28 cellular contexts compared by ENCODE assay signal in genomic region chr1:204106825-204107224, GRCh38. TPM values are rescaled to one million over a fixed set of nuclear protein-coding genes. Genes with fewer than 3 reads are reported as not detected.
"Had no signal": no experiment of that assay in that cellular context is flagged by ENCODE, and none has a peak within 500 bp of the region (broad histone marks: within the 10 kb centered on the region; RNA-seq: fewer than 3 reads in every experiment).

No MANE protein-coding gene starts in this region.

- H3K27ac Mint-ChIP-seq: nephron progenitor cell had no signal

- DNase-seq: cortex of kidney; dorsolateral prefrontal cortex; effector CD8-positive, alpha-beta T cell; gastrocnemius medialis; glutamatergic neuron; kidney; left cardiac atrium; left ventricle myocardium inferior; mesenchymal stem cell; midbrain; nephron progenitor cell; psoas muscle; retina; spleen; stimulated activated CD4-positive, alpha-beta T cell treated with anti-CD3 and anti-CD28 coated beads, Interleukin-15, amount 100 ng/mL, for 24 hours; stimulated activated CD4-positive, alpha-beta T cell treated with anti-CD3 and anti-CD28 coated beads, Interleukin-1b, Interleukin-23, amount 100 ng/mL, for 48 hours; stimulated activated CD4-positive, alpha-beta T cell treated with anti-CD3 and anti-CD28 coated beads, Interleukin-4, amount 100 ng/mL, for 4 hours; stimulated activated naive CD4-positive, alpha-beta T cell; stomach; substantia nigra; transverse colon had no signal

- FAIRE-seq: endometrium, kidney had no signal

- ATAC-seq: gastrocnemius medialis, left cardiac atrium, psoas muscle, sciatic nerve had no signal

- H3K9me3 Mint-ChIP-seq: nephron progenitor cell had no signal

- H3K4me3 ChIP-seq: dorsolateral prefrontal cortex, esophagus muscularis mucosa, gastrocnemius medialis, left ventricle myocardium inferior, lung, psoas muscle, spleen, stomach, thoracic aorta, transverse colon had no signal

- H3K4me3 Mint-ChIP-seq: nephron progenitor cell had no signal

- H3K27ac ChIP-seq: epithelial cell of prostate, psoas muscle, thoracic aorta, transverse colon had no signal

- H3K36me3 ChIP-seq: esophagus muscularis mucosa, gastrocnemius medialis, left ventricle myocardium inferior, spleen, stomach, thoracic aorta, transverse colon had no signal

- H3K27me3 ChIP-seq: dorsolateral prefrontal cortex, gastrocnemius medialis, stomach, transverse colon had no signal

- H3K9me3 ChIP-seq: esophagus muscularis mucosa, gastrocnemius medialis, left ventricle myocardium inferior, psoas muscle, spleen, stomach, thoracic aorta, transverse colon had no signal

RNA-seq across cellular contexts. Expression of gene REN, which starts 59.3 kb away (rescaled TPM):
- total RNA-seq: esophagus muscularis mucosa, left cardiac atrium, left ventricle myocardium inferior, psoas muscle, sciatic nerve, skeletal muscle tissue, stomach, thoracic aorta had no signal
- polyA plus RNA-seq: psoas muscle had no signal
